In genomic region chr1:20661235-20662109, GRCh38 we compare ENCODE assay signal across 8 cellular contexts. TPM values are rescaled to one million over a fixed set of nuclear protein-coding genes. Genes with fewer than 3 reads are reported as not detected.
A peak's percentile ranks its signal among the peaks of the same experiment; 100 is the strongest.
DNase-seq lines count a peak whose midpoint lies in the region; ATAC-seq and TF ChIP-seq lines count a peak whose summit lies in the region.

TSS of gene DDOST (minus strand) at chr1:20661369. CDS start at chr1:20661350, 19 bp downstream.

- H3K9me3 ChIP-seq in Panc1 (ENCODE audit: control insufficient read depth, insufficient read depth, low read depth, low read length) (no peaks in the 10 kb centered on the region), muscle layer of duodenum (ENCODE audit: control insufficient read depth in 1 of 2, low read length in 2 of 2) (no peaks in the 10 kb centered on the region)

- ATAC-seq in GM21717 (IDR thresholded peaks at IDR 0.05; ENCODE audit: unreplicated experiment) (peak; percentile 93), Panc1 (peak; percentile 97), esophagus mucosa (peak; percentile 98)

- H3K27me3 ChIP-seq in Panc1 (ENCODE audit: control insufficient read depth, insufficient read depth, low read length) (no peaks in the 10 kb centered on the region), muscle layer of duodenum (ENCODE audit: low read depth, low read length) (no peaks in the 10 kb centered on the region)

- H3K27ac ChIP-seq in Panc1 (ENCODE audit: low read length) (peak within 1 kb of the TSS; percentile 96), muscle layer of duodenum (ENCODE audit: low read length) (peak within 1 kb of the TSS; percentile 80)

- TF ChIP-seq CTCF in Panc1 (IDR thresholded peaks at IDR 0.05) = peak; percentile 39; the same call in 1 of the 2 replicates

- CTCF ChIA-PET in Panc1 (lab: Charles Lee) = interaction anchor here (0.6 to 0.7 kb wide), 3 partner anchors 15 to 511 kb away, joined by 4 to 6 read pairs (median 5); no protein-coding TSS in a partner anchor

- BruUV-seq in Panc1 (replicated peaks; lab: Mats Ljungman, UMichigan) = no TSS peak

- H3K4me3 ChIP-seq in Panc1 (ENCODE audit: low read depth in 2 of 2, low read length in 2 of 2) = peak within 1 kb of the TSS; percentile 88 to 100
- peak within 1 kb of the TSS; percentile 87 to 88 for H3K4me3 ChIP-seq in muscle layer of duodenum (ENCODE audit: low read depth in 1 of 2, low read length in 2 of 2)

- peaks cover 8% of the 10 kb centered on the region for H3K36me3 ChIP-seq in Panc1 (ENCODE audit: control insufficient read depth, insufficient read depth, low read length)
- H3K36me3 ChIP-seq in muscle layer of duodenum (ENCODE audit: control insufficient read depth in 1 of 2, insufficient read depth in 2 of 2, low read length in 2 of 2) = peaks cover 12 to 17% of the 10 kb centered on the region in 2 donors

- POLR2A ChIA-PET in Panc1 (lab: Charles Lee) = interaction anchor here (0.5 to 1.1 kb wide), 4 partner anchors 15 to 1435 kb away, joined by 3 to 4 read pairs (median 4); no protein-coding TSS in a partner anchor

- peaks cover 10% of the 10 kb centered on the region for H3K4me1 ChIP-seq in Panc1 (ENCODE audit: control insufficient read depth, insufficient read depth, low read length)
- peaks cover 0 to 21% of the 10 kb centered on the region in 2 donors for H3K4me1 ChIP-seq in muscle layer of duodenum (ENCODE audit: control insufficient read depth in 1 of 2, insufficient read depth in 2 of 2, low read length in 2 of 2)

- DNase-seq in DMS53 treated with DMSO at 0.1 percent for 48 hours (lab: John Stamatoyannopoulos, UW; ENCODE audit: unreplicated experiment) (peak; percentile 96), KG1 (lab: John Stamatoyannopoulos, UW) (peak; percentile 96), Panc1 (ENCODE audit: low read depth, low spot score) (peak; percentile 94)
- DNase-seq in activated T-cell treated with anti-CD3 and anti-CD28 coated beads, Interleukin-2, amount 50 U/mL, for 48 hours = peak; percentile 95
- peak; percentile 87 to 95 for DNase-seq in stimulated activated CD8-positive, alpha-beta memory T cell treated with anti-CD3 and anti-CD28 coated beads, Interleukin-7, amount 100 ng/mL, for 48 hours (ENCODE audit: extremely low read depth in 1 of 2, low read depth in 1 of 2)

- intact Hi-C loops in Panc1 (cut with micrococcal nuclease; ENCODE audit: unreplicated experiment) = no loop called here

- in situ Hi-C loops in Panc1 (cut with HindIII; ENCODE audit: low pct_unique_long_range_greater_than_20kb, low sequenced_read_pairs) = no loop called here

RNA-seq across cellular contexts. Expression of gene DDOST, which starts in this region (rescaled TPM):
- 337 TPM for total RNA-seq in Panc1 (2021; ENCODE audit: unreplicated experiment)
- 314 TPM for polyA plus RNA-seq in Panc1 (2012; ENCODE audit: insufficient read length)
- total RNA-seq in esophagus mucosa = 134 TPM

Comparison
In these comparisons a context has a peak if more than half of its experiments do, and no peak if none do; other contexts are left out.
1. Peak in every context shown above with its lines: DNase-seq, ATAC-seq, H3K4me3 ChIP-seq and H3K27ac ChIP-seq.